In the genomic region with DNA sequence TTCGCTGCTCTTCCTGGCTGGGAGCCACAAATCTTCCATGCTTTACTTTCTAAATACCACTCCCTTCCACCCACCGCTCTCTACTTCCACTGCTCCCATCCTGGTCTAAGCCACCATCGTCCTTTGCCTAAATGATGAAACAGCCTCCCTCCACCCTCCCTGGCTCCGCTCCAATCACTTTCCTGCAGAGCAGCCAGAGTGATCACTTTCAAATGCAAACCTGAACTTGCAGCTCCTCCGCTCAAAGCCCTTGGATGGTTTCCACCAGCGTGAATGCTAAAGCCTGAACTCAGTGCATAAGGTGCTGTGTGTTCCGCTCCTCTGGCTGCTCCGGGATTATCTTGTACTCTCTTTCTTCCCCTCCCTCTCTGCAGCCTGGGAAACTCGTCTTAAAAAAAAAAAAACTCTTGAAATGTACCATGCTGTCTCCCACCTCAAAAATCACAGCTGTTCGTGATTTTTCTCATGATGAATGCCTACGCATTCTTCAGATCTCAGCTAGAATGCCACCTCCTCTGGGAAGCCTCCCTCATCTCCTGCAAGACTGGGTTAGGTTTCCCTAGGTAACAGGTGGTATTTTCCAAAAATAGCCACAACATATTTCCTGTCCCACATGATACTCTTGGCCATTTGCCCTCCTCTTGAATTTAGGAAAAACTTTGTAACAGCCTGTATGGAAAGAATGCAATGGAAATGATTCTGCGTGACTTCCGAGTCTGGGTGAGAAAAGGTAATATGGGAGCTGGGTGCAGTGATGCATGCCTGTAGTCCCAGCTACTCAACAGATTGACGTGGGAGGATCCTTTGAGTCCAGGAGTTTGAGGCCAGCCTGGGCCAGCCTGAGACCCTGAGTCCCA, we compare ENCODE assay signal across 8 cellular contexts. TPM values are rescaled to one million over a fixed set of nuclear protein-coding genes. Genes with fewer than 3 reads are reported as not detected.
DNase-seq lines count a peak whose midpoint lies in the region; ATAC-seq and TF ChIP-seq lines count a peak whose summit lies in the region.

No MANE protein-coding gene starts in this region.

- peak; percentile 53 for DNase-seq in ELR (ENCODE audit: low read depth)
- DNase-seq in NCI-H446 treated with DMSO at 0.1 percent for 48 hours (lab: John Stamatoyannopoulos, UW), result peak; percentile 24
- peak; percentile 85 for DNase-seq in choroid plexus epithelial cell (ENCODE audit: low read depth)
- peak; percentile 55 to 92 for DNase-seq in lower leg skin (ENCODE audit: low spot score in 2 of 2)
- DNase-seq in thyroid gland, result peak; percentile 61 to 70
- no peak for DNase-seq in NCI-H1436 (lab: John Stamatoyannopoulos, UW)

- H3K36me3 ChIP-seq in thyroid gland, result no peaks in the 10 kb centered on the region

- TF ChIP-seq CTCF in choroid plexus epithelial cell (conservative IDR thresholded peaks at IDR 0.05; ENCODE audit: low read depth, low read length) (no peak), lower leg skin (IDR thresholded peaks at IDR 0.05) (no peak), thyroid gland (IDR thresholded peaks at IDR 0.05) (no peak)

- intact Hi-C loops in lower leg skin (cut with DNase I; ENCODE audit: low total_unique reads) (no loop called here), thyroid gland (cut with DNase I) (no loop called here)

- peak overlapping the region in 2 of 3 donors; percentile 64 to 65 for H3K27ac ChIP-seq in thyroid gland

- no peaks in the 10 kb centered on the region for H3K9me3 ChIP-seq in thyroid gland

- H3K4me3 ChIP-seq in choroid plexus epithelial cell (ENCODE audit: low read depth, low read length) (peak overlapping the region; percentile 52), lower leg skin (ENCODE audit: low read depth, poor library complexity, severe bottlenecking) (no peak overlapping the region), thyroid gland (replicated peaks in 1 of 3) (peak overlapping the region in 1 of 3 donors; percentile 8)

- H3K27me3 ChIP-seq in thyroid gland, result no peaks in the 10 kb centered on the region

- ATAC-seq in HG03097 (IDR thresholded peaks at IDR 0.05; ENCODE audit: low FRiP score, unreplicated experiment) (no peak), HG03108 (IDR thresholded peaks at IDR 0.05; ENCODE audit: unreplicated experiment) (no peak)

- 10 to 14% methylated on average over 14 of the region's 14 CpGs for WGBS in lower leg skin, 2 donors
- 11 to 14% methylated on average over 14 of the region's 14 CpGs for WGBS in thyroid gland, 2 donors

- H3K4me1 ChIP-seq in thyroid gland, result peaks cover 19 to 25% of the 10 kb centered on the region in 2 donors

- no peak for TF ChIP-seq POLR2A in lower leg skin (IDR thresholded peaks at IDR 0.05)
- TF ChIP-seq POLR2A in thyroid gland (IDR thresholded peaks at IDR 0.05), result no peak

RNA-seq across cellular contexts. Expression of gene SIN3B, which starts 3.7 kb away (rescaled TPM):
- total RNA-seq in lower leg skin, result 10 to 100 TPM; 26.3 to 54.4 (median 40.1) TPM
- 10 to 100 TPM; 33.6 to 65.9 (median 47.6) TPM for total RNA-seq in thyroid gland
